In genomic region chr3:123246846-123247245, GRCh38 we compare ENCODE assay signal across 22 cellular contexts.
"Had no signal": no experiment of that assay in that cellular context is flagged by ENCODE, and none has a peak within 500 bp of the region (broad histone marks: within the 10 kb centered on the region; RNA-seq: fewer than 3 reads in every experiment).

No MANE protein-coding gene starts in this region.

- H3K27me3 Mint-ChIP-seq: activated CD4-positive, alpha-beta memory T cell treated with anti-CD3 and anti-CD28 coated beads, Interleukin-2, amount 10 ng/mL, durations not matched to agents 7 days and 5 days; activated CD4-positive, alpha-beta T cell treated with anti-CD3 and anti-CD28 coated beads for 36 hours; activated T-cell treated with anti-CD3 and anti-CD28 coated beads, Interleukin-2, amount 50 U/mL, for 24 hours; central memory CD8-positive, alpha-beta T cell; naive B cell; stimulated activated naive CD8-positive, alpha-beta T cell treated with anti-CD3 and anti-CD28 coated beads, Interleukin-15, Interleukin-2, amounts not matched to agents 100 ng/mL and 50 ng/mL, for 24 hours had no signal

- H3K4me3 Mint-ChIP-seq: activated CD4-positive, alpha-beta memory T cell treated with anti-CD3 and anti-CD28 coated beads, Interleukin-2, amount 10 ng/mL, durations not matched to agents 7 days and 5 days; activated CD4-positive, alpha-beta T cell treated with anti-CD3 and anti-CD28 coated beads for 36 hours; activated T-cell treated with anti-CD3 and anti-CD28 coated beads, Interleukin-2, amount 50 U/mL, for 24 hours; central memory CD8-positive, alpha-beta T cell; immature natural killer cell; naive B cell; stimulated activated naive CD8-positive, alpha-beta T cell treated with anti-CD3 and anti-CD28 coated beads, Interleukin-15, Interleukin-2, amounts not matched to agents 100 ng/mL and 50 ng/mL, for 24 hours had no signal

- H3K27me3 ChIP-seq: foreskin keratinocyte, heart left ventricle, neutrophil, spleen, suprapubic skin, upper lobe of left lung had no signal

- H3K27ac Mint-ChIP-seq: activated CD4-positive, alpha-beta memory T cell treated with anti-CD3 and anti-CD28 coated beads, Interleukin-2, amount 10 ng/mL, durations not matched to agents 7 days and 5 days; activated CD4-positive, alpha-beta T cell treated with anti-CD3 and anti-CD28 coated beads for 36 hours; activated T-cell treated with anti-CD3 and anti-CD28 coated beads, Interleukin-2, amount 50 U/mL, for 24 hours; stimulated activated naive CD8-positive, alpha-beta T cell treated with anti-CD3 and anti-CD28 coated beads, Interleukin-15, Interleukin-2, amounts not matched to agents 100 ng/mL and 50 ng/mL, for 24 hours had no signal

- H3K9me3 Mint-ChIP-seq: activated CD4-positive, alpha-beta memory T cell treated with anti-CD3 and anti-CD28 coated beads, Interleukin-2, amount 10 ng/mL, durations not matched to agents 7 days and 5 days; activated naive CD4-positive, alpha-beta T cell treated with anti-CD3 and anti-CD28 coated beads, Interleukin-2, amount 50 U/mL, for 72 hours; activated T-cell treated with anti-CD3 and anti-CD28 coated beads, Interleukin-2, amount 50 U/mL, for 24 hours; central memory CD8-positive, alpha-beta T cell; immature natural killer cell; naive B cell; stimulated activated naive CD8-positive, alpha-beta T cell treated with anti-CD3 and anti-CD28 coated beads, Interleukin-15, Interleukin-2, amounts not matched to agents 100 ng/mL and 50 ng/mL, for 24 hours had no signal

- DNase-seq: activated CD4-positive, alpha-beta memory T cell treated with anti-CD3 and anti-CD28 coated beads, Interleukin-2, amount 10 ng/mL, durations not matched to agents 7 days and 5 days; activated CD4-positive, alpha-beta T cell treated with anti-CD3 and anti-CD28 coated beads for 36 hours; activated effector memory CD4-positive, alpha-beta T cell treated with anti-CD3 and anti-CD28 coated beads, Interleukin-2, amount 50 U/mL, for 16 hours; activated T-cell treated with anti-CD3 and anti-CD28 coated beads, Interleukin-2, amount 50 U/mL, for 24 hours; effector CD8-positive, alpha-beta T cell; foreskin keratinocyte; heart left ventricle; immature natural killer cell; mammary epithelial cell; naive B cell; posterior cingulate gyrus; right cardiac atrium; spleen; T-helper 1 cell; T1000; upper lobe of left lung had no signal

- ATAC-seq: activated CD4-positive, alpha-beta T cell treated with anti-CD3 and anti-CD28 coated beads for 36 hours; activated naive CD4-positive, alpha-beta T cell treated with anti-CD3 and anti-CD28 coated beads, Interleukin-2, amount 50 U/mL, for 72 hours; foreskin keratinocyte had no signal

- H3K4me3 ChIP-seq: coronary artery, heart left ventricle, spleen, suprapubic skin, upper lobe of left lung had no signal

- H3K27ac ChIP-seq: foreskin keratinocyte, heart left ventricle, neutrophil, spleen, suprapubic skin had no signal

- H3K4me1 ChIP-seq: foreskin keratinocyte, suprapubic skin had no signal

- H3K9me3 ChIP-seq: heart left ventricle, neutrophil, spleen, suprapubic skin, upper lobe of left lung had no signal
